ENCODE assay signal across 1 cellular context in genomic region chr2:102070058-102070642, GRCh38.
TF ChIP-seq lines count a peak whose summit lies in the region.

No MANE protein-coding gene starts in this region.

TF ChIP-seq in HepG2, 621 proteins besides CTCF, POLR2A, EP300 and RAD21 (continued from another document and continues in another):
- TF ChIP-seq AHDC1 (CRISPR knock-in tag; IDR thresholded peaks at IDR 0.05; ENCODE audit: borderline replicate concordance) (0 out of 2 replicates have a peak, but pooled peaks have one; percentile 36), KLF6 (CRISPR knock-in tag; IDR thresholded peaks at IDR 0.05) (0 out of 2 replicates have a peak, but pooled peaks have one; percentile 38), IRF2 (CRISPR knock-in tag; IDR thresholded peaks at IDR 0.05) (peak; percentile 86; the same call in 1 of the 2 replicates), ZIK1 (CRISPR knock-in tag; IDR thresholded peaks at IDR 0.05; ENCODE audit: borderline replicate concordance, low read depth) (peak; percentile 66; the same call in 1 of the 2 replicates), BCL3 (CRISPR knock-in tag; IDR thresholded peaks at IDR 0.05) (no peak), KMT2A (CRISPR knock-in tag; IDR thresholded peaks at IDR 0.05) (peak; percentile 60), ATF5 (CRISPR knock-in tag; IDR thresholded peaks at IDR 0.05; ENCODE audit: low read depth) (no peak), ZNF121 (CRISPR knock-in tag; IDR thresholded peaks at IDR 0.05) (peak; percentile 89), ZNF772 (CRISPR knock-in tag; IDR thresholded peaks at IDR 0.05) (peak; percentile 74; the same call in 1 of the 2 replicates), ZNF704 (CRISPR knock-in tag; IDR thresholded peaks at IDR 0.05; ENCODE audit: borderline replicate concordance) (no peak), HMGXB4 (CRISPR knock-in tag; IDR thresholded peaks at IDR 0.05; ENCODE audit: borderline replicate concordance in 1 of 2, low read depth in 1 of 2) (no peak; a peak in 1 of 4 replicates), ZNF124 (CRISPR knock-in tag; IDR thresholded peaks at IDR 0.05) (peak; percentile 37; the same call in 1 of the 2 replicates), PRMT3 (CRISPR knock-in tag; IDR thresholded peaks at IDR 0.05; ENCODE audit: borderline replicate concordance, low read depth) (no peak), ZBTB40 (IDR thresholded peaks at IDR 0.05) (no peak), ZBTB40 (CRISPR knock-in tag; IDR thresholded peaks at IDR 0.05) (no peak), BRF2 (CRISPR knock-in tag; IDR thresholded peaks at IDR 0.05) (0 out of 2 replicates have a peak, but pooled peaks have one; percentile 27), MAZ (IDR thresholded peaks at IDR 0.05; ENCODE audit: borderline replicate concordance, low read depth, low read length) (no peak), MAZ (CRISPR knock-in tag; IDR thresholded peaks at IDR 0.05; ENCODE audit: low read depth) (peak; percentile 65; the same call in 1 of the 2 replicates), NAIF1 (CRISPR knock-in tag; IDR thresholded peaks at IDR 0.05; ENCODE audit: borderline replicate concordance) (peak; percentile 80), FOXM1 (CRISPR knock-in tag; IDR thresholded peaks at IDR 0.05) (no peak), ARNT (IDR thresholded peaks at IDR 0.05) (no peak), ZFX (CRISPR knock-in tag; IDR thresholded peaks at IDR 0.05; ENCODE audit: low read depth) (peak; percentile 87), EED (CRISPR knock-in tag; IDR thresholded peaks at IDR 0.05) (0 out of 2 replicates have a peak, but pooled peaks have one; percentile 42), CBFB (CRISPR knock-in tag; IDR thresholded peaks at IDR 0.05) (no peak), ZBTB43 (CRISPR knock-in tag; conservative IDR thresholded peaks at IDR 0.05) (peak; percentile 66; the same call in 1 of the 2 replicates), PHF21A (CRISPR knock-in tag; IDR thresholded peaks at IDR 0.05) (peak; percentile 41; the same call in 1 of the 2 replicates), RARA (CRISPR knock-in tag; IDR thresholded peaks at IDR 0.05) (peak; percentile 36; the same call in 1 of the 2 replicates), NR0B2 (CRISPR knock-in tag; IDR thresholded peaks at IDR 0.05) (0 out of 2 replicates have a peak, but pooled peaks have one; percentile 27)
